13 cellular contexts compared by ENCODE assay signal in the genomic region with DNA sequence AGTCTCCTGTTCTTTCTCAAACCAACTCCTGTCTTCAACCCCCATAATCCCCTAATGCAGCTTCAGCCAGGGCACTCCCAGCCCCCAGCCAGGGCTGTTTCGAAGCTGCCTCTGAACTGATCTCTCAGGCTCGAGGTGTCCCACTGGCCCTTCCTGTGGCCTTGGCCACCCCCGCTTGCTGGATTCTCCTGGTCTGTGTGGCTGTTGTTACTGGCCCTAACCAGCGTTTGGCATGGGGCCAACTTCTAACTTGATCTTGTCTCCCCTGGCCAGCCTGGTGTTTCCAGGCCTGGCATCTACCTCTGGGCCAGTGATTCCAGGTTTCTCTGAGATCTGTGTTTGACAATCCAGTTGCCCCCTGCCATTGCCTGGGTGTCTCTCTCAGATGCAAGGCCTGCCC. TPM values are rescaled to one million over a fixed set of nuclear protein-coding genes. Genes with fewer than 3 reads are reported as not detected.
DNase-seq lines count a peak whose midpoint lies in the region; ATAC-seq and TF ChIP-seq lines count a peak whose summit lies in the region.
"Had no signal": no experiment of that assay in that cellular context is flagged by ENCODE, and none has a peak within 500 bp of the region (broad histone marks: within the 10 kb centered on the region; RNA-seq: fewer than 3 reads in every experiment).

No MANE protein-coding gene starts in this region.

- no peaks in the 10 kb centered on the region for H3K27me3 Mint-ChIP-seq in dendritic cell treated with granulocyte-macrophage colony-stimulating factor and Interleukin-4, amounts not matched to agents 40 ng/mL and 50 ng/mL, for 4 days
- H3K27me3 Mint-ChIP-seq in nephron progenitor cell (ENCODE audit: low read depth, poor library complexity) (no peaks in the 10 kb centered on the region), chondrocyte (ENCODE audit: low read depth) (no peaks in the 10 kb centered on the region)
- H3K27me3 Mint-ChIP-seq: naive thymus-derived CD8-positive, alpha-beta T cell had no signal

- TF ChIP-seq CTCF in nephron progenitor cell (IDR thresholded peaks at IDR 0.05) (no peak), chondrocyte (IDR thresholded peaks at IDR 0.05) (no peak)

- DNase-seq in COLO668 (lab: John Stamatoyannopoulos, UW; ENCODE audit: unreplicated experiment) (peak; percentile 14), NCI-H69 (lab: John Stamatoyannopoulos, UW) (peak; percentile 16), nephron progenitor cell (no peak), chondrocyte (ENCODE audit: low spot score) (no peak), epidermal melanocyte (ENCODE audit: insufficient read length, low spot score) (no peak)
- DNase-seq: activated CD8-positive, alpha-beta memory T cell treated with anti-CD3 and anti-CD28 coated beads, Interleukin-2, amount 50 U/mL, for 4 hours; naive thymus-derived CD8-positive, alpha-beta T cell; NCI-H1092 had no signal

- H3K4me3 Mint-ChIP-seq in dendritic cell treated with granulocyte-macrophage colony-stimulating factor and Interleukin-4, amounts not matched to agents 40 ng/mL and 50 ng/mL, for 4 days = no peak overlapping the region
- H3K4me3 Mint-ChIP-seq in nephron progenitor cell (no peak overlapping the region), chondrocyte (ENCODE audit: unreplicated experiment) (no peak overlapping the region)

- peaks cover 16% of the 10 kb centered on the region for H3K4me1 Mint-ChIP-seq in dendritic cell treated with granulocyte-macrophage colony-stimulating factor and Interleukin-4, amounts not matched to agents 40 ng/mL and 50 ng/mL, for 4 days (ENCODE audit: low read depth)
- H3K4me1 Mint-ChIP-seq in nephron progenitor cell = no peaks in the 10 kb centered on the region
- no peaks in the 10 kb centered on the region for H3K4me1 Mint-ChIP-seq in chondrocyte (ENCODE audit: low read depth)

- intact Hi-C loops in dendritic cell treated with granulocyte-macrophage colony-stimulating factor and Interleukin-4, amounts not matched to agents 40 ng/mL and 50 ng/mL, for 4 days (cut with micrococcal nuclease) = no loop called here

- peaks cover 68% of the 10 kb centered on the region for H3K36me3 Mint-ChIP-seq in dendritic cell treated with granulocyte-macrophage colony-stimulating factor and Interleukin-4, amounts not matched to agents 40 ng/mL and 50 ng/mL, for 4 days (ENCODE audit: low read depth)
- peaks cover 23% of the 10 kb centered on the region for H3K36me3 Mint-ChIP-seq in nephron progenitor cell (ENCODE audit: low read depth)
- peaks cover 15% of the 10 kb centered on the region for H3K36me3 Mint-ChIP-seq in chondrocyte (ENCODE audit: low read depth)

- ATAC-seq in GM18909 (IDR thresholded peaks at IDR 0.05; ENCODE audit: poor library complexity, unreplicated experiment) = no peak
- ATAC-seq in HG03159 (IDR thresholded peaks at IDR 0.05; ENCODE audit: unreplicated experiment) = no peak
- ATAC-seq: naive thymus-derived CD8-positive, alpha-beta T cell had no signal

- H3K27ac Mint-ChIP-seq in dendritic cell treated with granulocyte-macrophage colony-stimulating factor and Interleukin-4, amounts not matched to agents 40 ng/mL and 50 ng/mL, for 4 days = peak overlapping the region; percentile 3
- H3K27ac Mint-ChIP-seq in nephron progenitor cell (peak overlapping the region; percentile 70), chondrocyte (ENCODE audit: unreplicated experiment) (no peak overlapping the region)

- H3K9me3 Mint-ChIP-seq in dendritic cell treated with granulocyte-macrophage colony-stimulating factor and Interleukin-4, amounts not matched to agents 40 ng/mL and 50 ng/mL, for 4 days = no peaks in the 10 kb centered on the region
- H3K9me3 Mint-ChIP-seq in nephron progenitor cell = no peaks in the 10 kb centered on the region
- H3K9me3 Mint-ChIP-seq in chondrocyte (ENCODE audit: low read depth) = no peaks in the 10 kb centered on the region
- H3K9me3 Mint-ChIP-seq: naive thymus-derived CD8-positive, alpha-beta T cell had no signal

RNA-seq across cellular contexts. Expression of a gene that starts 11.0 kb away (rescaled TPM):
- 26.7 to 29.8 TPM (median 27.4 TPM) in 3 replicates for total RNA-seq in chondrocyte

RNA-seq across cellular contexts. Expression of a gene that starts 11.2 kb away (rescaled TPM):
- 78.8 to 113 TPM (median 80.7 TPM) in 3 replicates for total RNA-seq in chondrocyte
- total RNA-seq: ascending aorta had no signal

RNA-seq across cellular contexts. Expression of a gene that starts 15.2 kb away (rescaled TPM):
- not detected in 3 replicates for total RNA-seq in chondrocyte
- total RNA-seq: ascending aorta, epithelial cell of proximal tubule had no signal

RNA-seq across cellular contexts. Expression of a gene that starts 18.5 kb away (rescaled TPM):
- 2.7 to 10.2 TPM (median 8.1 TPM) in 3 replicates for total RNA-seq in chondrocyte

RNA-seq across cellular contexts. Expression of a gene that starts 22.7 kb away (rescaled TPM):
- total RNA-seq in chondrocyte = 0.41 to 0.42 TPM in 2 of 3 replicates, not detected in the other
- total RNA-seq: ascending aorta had no signal

Comparison
In these comparisons a context has a peak if more than half of its experiments do, and no peak if none do; other contexts are left out.
1. DNase-seq: peak in COLO668 (single experiment) and NCI-H69 (single experiment); none in nephron progenitor cell (single experiment), chondrocyte (single experiment) and epidermal melanocyte (single experiment).